In genomic region chr9:113675475-113675941, GRCh38 we compare ENCODE assay signal across 9 cellular contexts.
A peak's percentile ranks its signal among the peaks of the same experiment; 100 is the strongest.
DNase-seq lines count a peak whose midpoint lies in the region; ATAC-seq and TF ChIP-seq lines count a peak whose summit lies in the region.
"Had no signal": no experiment of that assay in that cellular context is flagged by ENCODE, and none has a peak within 500 bp of the region (broad histone marks: within the 10 kb centered on the region; RNA-seq: fewer than 3 reads in every experiment).

No MANE protein-coding gene starts in this region.

- TF ChIP-seq POLR2A in prostate gland (IDR thresholded peaks at IDR 0.05): no peak

- 66% methylated on average over 10 of the region's 10 CpGs for WGBS in prostate gland

- H3K27me3 Mint-ChIP-seq in activated T-helper 17 cell treated with anti-CD3 and anti-CD28 coated beads, Interleukin-2, amount 50 U/mL, for 72 hours: peaks cover 47% of the 10 kb centered on the region

- intact Hi-C loops in left ventricle myocardium superior (cut with micrococcal nuclease): no loop called here
- intact Hi-C loops in prostate gland (cut with DNase I): no loop called here

- TF ChIP-seq CTCF in thoracic aorta (IDR thresholded peaks at IDR 0.05): no peak
- TF ChIP-seq CTCF in prostate gland (IDR thresholded peaks at IDR 0.05): no peak

- H3K9me3 ChIP-seq in thoracic aorta: no peaks in the 10 kb centered on the region
- no peaks in the 10 kb centered on the region for H3K9me3 ChIP-seq in prostate gland

- H3K27ac ChIP-seq in thoracic aorta (peak overlapping the region; percentile 56 to 62), prostate gland (no peak overlapping the region)

- DNase-seq in HPDE6-E6E7 (ENCODE audit: extremely low spot score) (peak; percentile 72), left ventricle myocardium superior (peak; percentile 75), thoracic aorta (ENCODE audit: low spot score) (peak; percentile 55), prostate gland (ENCODE audit: low spot score) (no peak)
- no peak for DNase-seq in stimulated activated CD4-positive, alpha-beta T cell treated with anti-CD3 and anti-CD28 coated beads, Interleukin-2, amount 100 ng/mL, for 48 hours
- DNase-seq: activated T-cell treated with anti-CD3 and anti-CD28 coated beads, Interleukin-2, amount 50 U/mL, for 4 hours; NCI-H2107 had no signal

- H3K4me1 Mint-ChIP-seq in activated T-helper 17 cell treated with anti-CD3 and anti-CD28 coated beads, Interleukin-2, amount 50 U/mL, for 72 hours: no peaks in the 10 kb centered on the region

- H3K4me3 ChIP-seq in thoracic aorta (peak overlapping the region; percentile 20), prostate gland (no peak overlapping the region)

- H3K36me3 Mint-ChIP-seq in activated T-helper 17 cell treated with anti-CD3 and anti-CD28 coated beads, Interleukin-2, amount 50 U/mL, for 72 hours (ENCODE audit: low read depth): no peaks in the 10 kb centered on the region

- no peak overlapping the region for H3K4me3 Mint-ChIP-seq in activated T-helper 17 cell treated with anti-CD3 and anti-CD28 coated beads, Interleukin-2, amount 50 U/mL, for 72 hours
- H3K4me3 Mint-ChIP-seq: activated T-cell treated with anti-CD3 and anti-CD28 coated beads, Interleukin-2, amount 50 U/mL, for 4 hours had no signal

- no peaks in the 10 kb centered on the region for H3K36me3 ChIP-seq in thoracic aorta
- H3K36me3 ChIP-seq in prostate gland: no peaks in the 10 kb centered on the region

- peak; percentile 59 for ATAC-seq in activated T-helper 17 cell treated with anti-CD3 and anti-CD28 coated beads, Interleukin-2, amount 50 U/mL, for 72 hours (replicated peaks)
- ATAC-seq in left ventricle myocardium superior (peak; percentile 76), thoracic aorta (ENCODE audit: insufficient number of reproducible peaks, low FRiP score, low read depth) (peak; percentile 97), HG02938 (IDR thresholded peaks at IDR 0.05; ENCODE audit: unreplicated experiment) (no peak)

- H3K9me3 Mint-ChIP-seq in activated T-helper 17 cell treated with anti-CD3 and anti-CD28 coated beads, Interleukin-2, amount 50 U/mL, for 72 hours: no peaks in the 10 kb centered on the region
- H3K9me3 Mint-ChIP-seq: activated T-cell treated with anti-CD3 and anti-CD28 coated beads, Interleukin-2, amount 50 U/mL, for 4 hours had no signal

- H3K27me3 ChIP-seq in thoracic aorta (replicated peaks; ENCODE audit: insufficient read depth) (no peaks in the 10 kb centered on the region), prostate gland (replicated peaks; ENCODE audit: insufficient read depth) (no peaks in the 10 kb centered on the region)

- no peak overlapping the region for H3K27ac Mint-ChIP-seq in activated T-helper 17 cell treated with anti-CD3 and anti-CD28 coated beads, Interleukin-2, amount 50 U/mL, for 72 hours

- H3K4me1 ChIP-seq in thoracic aorta (ENCODE audit: control insufficient read depth in 1 of 2, low read depth in 2 of 2): peaks cover 7 to 22% of the 10 kb centered on the region in 2 donors
- H3K4me1 ChIP-seq in prostate gland (replicated peaks): no peaks in the 10 kb centered on the region

Comparison
In these comparisons a context has a peak if more than half of its experiments do, and no peak if none do; other contexts are left out.
1. DNase-seq: peak in HPDE6-E6E7 (single experiment), left ventricle myocardium superior (single experiment) and thoracic aorta (single experiment); none in stimulated activated CD4-positive, alpha-beta T cell treated with anti-CD3 and anti-CD28 coated beads, Interleukin-2, amount 100 ng/mL, for 48 hours (0 of 2) and prostate gland (single experiment).
2. H3K27ac ChIP-seq: peak in thoracic aorta (2 of 2); none in prostate gland (0 of 2).